In genomic region chr9:132244582-132245455, GRCh38 we compare ENCODE assay signal across 16 cellular contexts.
DNase-seq lines count a peak whose midpoint lies in the region; ATAC-seq, FAIRE-seq and TF ChIP-seq lines count a peak whose summit lies in the region.
"Had no signal": no experiment of that assay in that cellular context is flagged by ENCODE, and none has a peak within 500 bp of the region (broad histone marks: within the 10 kb centered on the region; RNA-seq: fewer than 3 reads in every experiment).

No MANE protein-coding gene starts in this region.

- H3K36me3 Mint-ChIP-seq in activated T-cell treated with anti-CD3 and anti-CD28 coated beads, Interleukin-2, amount 50 U/mL, for 4 hours (ENCODE audit: insufficient read depth): no peaks in the 10 kb centered on the region
- H3K36me3 Mint-ChIP-seq in activated T-cell treated with anti-CD3 and anti-CD28 coated beads, Interleukin-2, amount 50 U/mL, for 72 hours (ENCODE audit: insufficient read depth in 2 of 2): peaks cover 0 to 2% of the 10 kb centered on the region in 2 donors
- no peaks in the 10 kb centered on the region for H3K36me3 Mint-ChIP-seq in type B pancreatic cell
- H3K36me3 Mint-ChIP-seq: activated naive CD4-positive, alpha-beta T cell treated with anti-CD3 and anti-CD28 coated beads, Interleukin-2, amount 10 ng/mL, durations not matched to agents 7 days and 5 days; T-cell had no signal

- intact Hi-C loops in kidney (cut with DNase I): no loop called here

- FAIRE-seq in kidney (lab: Jason Lieb, UNC): no peak

- H3K36me3 ChIP-seq in kidney (ENCODE audit: control insufficient read depth in 1 of 2, insufficient read depth in 2 of 2, low read length in 2 of 2): no peaks in the 10 kb centered on the region
- H3K36me3 ChIP-seq: breast epithelium had no signal

- H3K9me3 Mint-ChIP-seq in activated T-cell treated with anti-CD3 and anti-CD28 coated beads, Interleukin-2, amount 50 U/mL, for 4 hours: no peaks in the 10 kb centered on the region
- no peaks in the 10 kb centered on the region for H3K9me3 Mint-ChIP-seq in activated T-cell treated with anti-CD3 and anti-CD28 coated beads, Interleukin-2, amount 50 U/mL, for 72 hours
- H3K9me3 Mint-ChIP-seq in type B pancreatic cell: no peaks in the 10 kb centered on the region
- H3K9me3 Mint-ChIP-seq: activated naive CD4-positive, alpha-beta T cell treated with anti-CD3 and anti-CD28 coated beads, Interleukin-2, amount 10 ng/mL, durations not matched to agents 7 days and 5 days; T-cell had no signal

- TF ChIP-seq CTCF in VCaP (conservative IDR thresholded peaks at IDR 0.05) (no peak), kidney (IDR thresholded peaks at IDR 0.05; ENCODE audit: borderline replicate concordance, extremely low read depth, insufficient read depth) (no peak), type B pancreatic cell (conservative IDR thresholded peaks at IDR 0.05) (no peak)

- peaks cover 0 to 12% of the 10 kb centered on the region in 2 donors for H3K4me1 ChIP-seq in kidney (ENCODE audit: control insufficient read depth in 1 of 2, insufficient read depth in 1 of 2, low read depth in 1 of 2, low read length in 2 of 2)
- H3K4me1 ChIP-seq: breast epithelium had no signal

- no peak for DNase-seq in activated T-cell treated with anti-CD3 and anti-CD28 coated beads, Interleukin-2, amount 50 U/mL, for 4 hours
- DNase-seq in activated T-cell treated with anti-CD3 and anti-CD28 coated beads, Interleukin-2, amount 50 U/mL, for 72 hours: no peak
- DNase-seq in kidney: peak; percentile 93
- no peak for DNase-seq in type B pancreatic cell (ENCODE audit: extremely low spot score, unreplicated experiment)
- no peak for DNase-seq in NCI-H1417 (lab: John Stamatoyannopoulos, UW)
- DNase-seq: activated naive CD4-positive, alpha-beta T cell treated with anti-CD3 and anti-CD28 coated beads, Interleukin-2, amount 10 ng/mL, durations not matched to agents 7 days and 5 days; NCI-H2029; NCI-H524 treated with DMSO at 0.1 percent for 48 hours; T-cell had no signal

- no peak overlapping the region for H3K27ac Mint-ChIP-seq in activated T-cell treated with anti-CD3 and anti-CD28 coated beads, Interleukin-2, amount 50 U/mL, for 72 hours
- no peak overlapping the region for H3K27ac Mint-ChIP-seq in type B pancreatic cell
- H3K27ac Mint-ChIP-seq: activated naive CD4-positive, alpha-beta T cell treated with anti-CD3 and anti-CD28 coated beads, Interleukin-2, amount 10 ng/mL, durations not matched to agents 7 days and 5 days; progenitor cell of endocrine pancreas; T-cell had no signal

- H3K4me3 Mint-ChIP-seq in activated T-cell treated with anti-CD3 and anti-CD28 coated beads, Interleukin-2, amount 50 U/mL, for 4 hours: peak overlapping the region; percentile 19
- H3K4me3 Mint-ChIP-seq in activated T-cell treated with anti-CD3 and anti-CD28 coated beads, Interleukin-2, amount 50 U/mL, for 72 hours: no peak overlapping the region
- H3K4me3 Mint-ChIP-seq in type B pancreatic cell: peak overlapping the region; percentile 57

- peak overlapping the region; percentile 47; the same call in 1 of the 2 replicates for H3K27ac ChIP-seq in VCaP
- H3K27ac ChIP-seq in kidney (ENCODE audit: low read depth in 2 of 2, low read length in 2 of 2): peak overlapping the region in 1 of 2 donors; percentile 52
- H3K27ac ChIP-seq: breast epithelium had no signal

- H3K4me1 Mint-ChIP-seq in activated T-cell treated with anti-CD3 and anti-CD28 coated beads, Interleukin-2, amount 50 U/mL, for 4 hours (ENCODE audit: low read depth): peaks cover 8% of the 10 kb centered on the region
- peaks cover 10% of the 10 kb centered on the region for H3K4me1 Mint-ChIP-seq in activated T-cell treated with anti-CD3 and anti-CD28 coated beads, Interleukin-2, amount 50 U/mL, for 72 hours (ENCODE audit: low read depth)
- H3K4me1 Mint-ChIP-seq in type B pancreatic cell (ENCODE audit: unreplicated experiment): peaks cover 21% of the 10 kb centered on the region

- H3K9ac ChIP-seq in kidney (ENCODE audit: low read length in 2 of 2): no peak overlapping the region

- H3K9me3 ChIP-seq in kidney (ENCODE audit: control insufficient read depth in 1 of 2, low read length in 2 of 2): no peaks in the 10 kb centered on the region
- H3K9me3 ChIP-seq: breast epithelium had no signal

- peaks cover 18% of the 10 kb centered on the region for H3K27me3 Mint-ChIP-seq in activated T-cell treated with anti-CD3 and anti-CD28 coated beads, Interleukin-2, amount 50 U/mL, for 4 hours (ENCODE audit: low read depth)
- H3K27me3 Mint-ChIP-seq in activated T-cell treated with anti-CD3 and anti-CD28 coated beads, Interleukin-2, amount 50 U/mL, for 72 hours (ENCODE audit: low read depth): no peaks in the 10 kb centered on the region
- H3K27me3 Mint-ChIP-seq in type B pancreatic cell: peaks cover 29% of the 10 kb centered on the region

- H3K4me3 ChIP-seq in kidney (ENCODE audit: low read length in 2 of 2): no peak overlapping the region
- H3K4me3 ChIP-seq: breast epithelium had no signal

- ATAC-seq in activated T-cell treated with anti-CD3 and anti-CD28 coated beads, Interleukin-2, amount 50 U/mL, for 4 hours: no peak
- no peak for ATAC-seq in activated T-cell treated with anti-CD3 and anti-CD28 coated beads, Interleukin-2, amount 50 U/mL, for 72 hours (replicated peaks in 1 of 2)
- ATAC-seq in HG02642 (IDR thresholded peaks at IDR 0.05; ENCODE audit: poor library complexity, unreplicated experiment): no peak
- no peak for ATAC-seq in HG02938 (IDR thresholded peaks at IDR 0.05; ENCODE audit: unreplicated experiment)
- ATAC-seq: activated CD4-positive, CD25-positive, alpha-beta regulatory T cell treated with anti-CD3 and anti-CD28 coated beads, Interleukin-2, amount 50 U/mL, for 24 hours; Panc1; T-cell had no signal

Comparison
In these comparisons a context has a peak if more than half of its experiments do, and no peak if none do; other contexts are left out.
1. H3K4me3 Mint-ChIP-seq: peak in activated T-cell treated with anti-CD3 and anti-CD28 coated beads, Interleukin-2, amount 50 U/mL, for 4 hours (single experiment) and type B pancreatic cell (single experiment); none in activated T-cell treated with anti-CD3 and anti-CD28 coated beads, Interleukin-2, amount 50 U/mL, for 72 hours (0 of 2).